8 cellular contexts compared by ENCODE assay signal in genomic region chr5:29852329-29852728, GRCh38.
"Had no signal": no experiment of that assay in that cellular context is flagged by ENCODE, and none has a peak within 500 bp of the region (broad histone marks: within the 10 kb centered on the region; RNA-seq: fewer than 3 reads in every experiment).

No MANE protein-coding gene starts in this region.

- FAIRE-seq: H54 had no signal

- H3K9me3 ChIP-seq: HAP-1 had no signal

- H3K4me3 ChIP-seq: GM23248, HAP-1 had no signal

- H3K4me1 ChIP-seq: HAP-1 had no signal

- H3K36me3 ChIP-seq: HAP-1 had no signal

- H3K27ac ChIP-seq: GM23248, HL-60 had no signal

- H2AFZ ChIP-seq: GM23248 had no signal

- H3K9ac ChIP-seq: GM23248 had no signal

- DNase-seq: GM23248, GOT3, HFFc6, KG1 had no signal

- ATAC-seq: HCT116 had no signal
